In the genomic region with DNA sequence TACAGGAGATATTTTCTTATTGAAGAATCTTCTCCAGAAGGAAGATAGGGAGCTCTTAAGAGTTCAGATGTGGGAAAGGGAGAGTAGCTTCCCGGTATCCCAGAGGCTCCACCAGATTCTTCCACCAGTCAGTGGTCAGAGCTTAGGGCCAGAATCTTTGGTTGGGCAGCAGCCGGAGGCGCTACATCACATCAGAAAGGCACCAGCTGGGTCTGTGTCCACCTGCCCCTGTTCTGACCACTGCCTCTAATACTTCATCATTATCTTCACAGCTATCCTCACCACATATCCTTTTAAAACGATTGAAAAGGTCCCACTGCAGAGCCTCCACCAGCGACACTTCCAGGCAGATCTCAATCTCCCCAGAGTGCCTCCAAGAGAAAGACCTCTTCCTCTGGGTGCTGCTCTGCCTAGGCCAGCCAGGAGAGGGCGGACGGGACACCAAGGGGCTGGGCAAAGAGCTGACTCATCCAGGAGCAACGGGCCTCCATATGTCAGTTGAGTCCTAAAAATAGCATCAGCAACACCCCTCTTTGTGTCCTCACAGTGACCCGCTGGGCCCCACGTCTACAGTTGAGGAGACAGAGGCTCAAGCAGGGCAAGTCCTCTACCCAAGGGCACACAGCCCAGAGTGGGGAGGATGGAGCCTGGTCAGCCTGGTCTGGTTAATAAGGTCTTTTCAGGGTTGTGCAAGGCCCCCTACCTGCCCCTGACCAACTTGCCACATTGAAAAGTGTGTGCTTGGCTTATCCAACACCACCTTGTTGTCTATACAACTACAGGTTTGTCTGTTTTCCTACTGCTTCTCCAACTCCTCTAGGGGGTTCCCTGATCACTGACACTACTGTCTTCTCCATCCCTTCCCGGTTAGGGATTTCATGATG, we compare ENCODE assay signal across 1 cellular context.
TF ChIP-seq lines count a peak whose summit lies in the region.

No MANE protein-coding gene starts in this region.

TF ChIP-seq in K562, 482 proteins besides CTCF, POLR2A, EP300 and RAD21 (continued from another document and continues in another):
- TF ChIP-seq NKRF (IDR thresholded peaks at IDR 0.05; ENCODE audit: borderline replicate concordance) (no peak), ELF2 (CRISPR knock-in tag; IDR thresholded peaks at IDR 0.05) (no peak), JUN (IDR thresholded peaks at IDR 0.05; ENCODE audit: borderline replicate concordance, low read depth, low read length) (peak; percentile 92), JUN (CRISPR knock-in tag; IDR thresholded peaks at IDR 0.05; ENCODE audit: borderline replicate concordance) (no peak), HDGF (IDR thresholded peaks at IDR 0.05) (0 out of 2 replicates have a peak, but pooled peaks have one; percentile 14), SIN3B (IDR thresholded peaks at IDR 0.05; ENCODE audit: low read depth) (no peak), SIX5 (IDR thresholded peaks at IDR 0.05; ENCODE audit: borderline replicate concordance in 1 of 2, insufficient read depth in 1 of 2, low read depth in 1 of 2, low read length in 2 of 2) (no peak), PHF21A (IDR thresholded peaks at IDR 0.05; ENCODE audit: borderline replicate concordance, low read depth) (0 out of 2 replicates have a peak, but pooled peaks have one; percentile 49), MYC (IDR thresholded peaks at IDR 0.05; ENCODE audit: low read depth, low read length) (peak; percentile 74), MYC (CRISPR knock-in tag; IDR thresholded peaks at IDR 0.05; ENCODE audit: borderline replicate concordance, low read depth) (peak; percentile 30; the same call in 1 of the 2 replicates), RNF2 (IDR thresholded peaks at IDR 0.05) (peak; percentile 98), ZNF324 (CRISPR knock-in tag; IDR thresholded peaks at IDR 0.05) (no peak), ZNF217 (CRISPR knock-in tag; IDR thresholded peaks at IDR 0.05) (no peak), ETV6 (IDR thresholded peaks at IDR 0.05; ENCODE audit: borderline replicate concordance in 1 of 2, low read depth in 2 of 2, low read length in 1 of 2) (no peak), ETV6 (CRISPR knock-in tag; IDR thresholded peaks at IDR 0.05; ENCODE audit: borderline replicate concordance) (no peak), PRMT5 (CRISPR knock-in tag; IDR thresholded peaks at IDR 0.05) (no peak), PREB (CRISPR knock-in tag; IDR thresholded peaks at IDR 0.05) (no peak), CREB1 (IDR thresholded peaks at IDR 0.05) (no peak), CREB1 (CRISPR knock-in tag; IDR thresholded peaks at IDR 0.05) (no peak), MAFK (IDR thresholded peaks at IDR 0.05; ENCODE audit: low read length) (peak; percentile 93), LEF1 (IDR thresholded peaks at IDR 0.05) (peak; percentile 93), NFE2L1 (tag; IDR thresholded peaks at IDR 0.05; ENCODE audit: borderline replicate concordance, low read depth) (peak; percentile 73), SMAD1 (IDR thresholded peaks at IDR 0.05; ENCODE audit: low read depth, low read length, partially characterized antibody) (no peak), IRF2 (CRISPR knock-in tag; IDR thresholded peaks at IDR 0.05) (no peak), PYGO2 (tag; IDR thresholded peaks at IDR 0.05) (peak; percentile 27; the same call in 1 of the 2 replicates), TBL1XR1 (IDR thresholded peaks at IDR 0.05; ENCODE audit: low read length in 2 of 2) (peak; percentile 70 to 93; a peak in 3 of 4 replicates), TARDBP (IDR thresholded peaks at IDR 0.05) (peak; percentile 73), RBM34 (IDR thresholded peaks at IDR 0.05; ENCODE audit: borderline replicate concordance, insufficient read depth, low read length) (no peak), CHCHD3 (CRISPR knock-in tag; IDR thresholded peaks at IDR 0.05) (no peak), HDAC1 (IDR thresholded peaks at IDR 0.05) (peak in 1 of 2 experiments; percentile 30; a peak in 2 of 4 replicates), CBFA2T2 (conservative IDR thresholded peaks at IDR 0.05) (no peak), C11orf30 (IDR thresholded peaks at IDR 0.05; ENCODE audit: low read depth) (peak; percentile 98), PHTF2 (CRISPR knock-in tag; IDR thresholded peaks at IDR 0.05) (peak; percentile 62; the same call in 1 of the 2 replicates)
- TF ChIP-seq, protein P1, sequence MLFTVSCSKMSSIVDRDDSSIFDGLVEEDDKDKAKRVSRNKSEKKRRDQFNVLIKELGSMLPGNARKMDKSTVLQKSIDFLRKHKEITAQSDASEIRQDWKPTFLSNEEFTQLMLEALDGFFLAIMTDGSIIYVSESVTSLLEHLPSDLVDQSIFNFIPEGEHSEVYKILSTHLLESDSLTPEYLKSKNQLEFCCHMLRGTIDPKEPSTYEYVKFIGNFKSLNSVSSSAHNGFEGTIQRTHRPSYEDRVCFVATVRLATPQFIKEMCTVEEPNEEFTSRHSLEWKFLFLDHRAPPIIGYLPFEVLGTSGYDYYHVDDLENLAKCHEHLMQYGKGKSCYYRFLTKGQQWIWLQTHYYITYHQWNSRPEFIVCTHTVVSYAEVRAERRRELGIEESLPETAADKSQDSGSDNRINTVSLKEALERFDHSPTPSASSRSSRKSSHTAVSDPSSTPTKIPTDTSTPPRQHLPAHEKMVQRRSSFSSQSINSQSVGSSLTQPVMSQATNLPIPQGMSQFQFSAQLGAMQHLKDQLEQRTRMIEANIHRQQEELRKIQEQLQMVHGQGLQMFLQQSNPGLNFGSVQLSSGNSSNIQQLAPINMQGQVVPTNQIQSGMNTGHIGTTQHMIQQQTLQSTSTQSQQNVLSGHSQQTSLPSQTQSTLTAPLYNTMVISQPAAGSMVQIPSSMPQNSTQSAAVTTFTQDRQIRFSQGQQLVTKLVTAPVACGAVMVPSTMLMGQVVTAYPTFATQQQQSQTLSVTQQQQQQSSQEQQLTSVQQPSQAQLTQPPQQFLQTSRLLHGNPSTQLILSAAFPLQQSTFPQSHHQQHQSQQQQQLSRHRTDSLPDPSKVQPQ (CRISPR knock-in tag; IDR thresholded peaks at IDR 0.05; ENCODE audit: borderline replicate concordance) = no peak
- TF ChIP-seq, protein P2, sequence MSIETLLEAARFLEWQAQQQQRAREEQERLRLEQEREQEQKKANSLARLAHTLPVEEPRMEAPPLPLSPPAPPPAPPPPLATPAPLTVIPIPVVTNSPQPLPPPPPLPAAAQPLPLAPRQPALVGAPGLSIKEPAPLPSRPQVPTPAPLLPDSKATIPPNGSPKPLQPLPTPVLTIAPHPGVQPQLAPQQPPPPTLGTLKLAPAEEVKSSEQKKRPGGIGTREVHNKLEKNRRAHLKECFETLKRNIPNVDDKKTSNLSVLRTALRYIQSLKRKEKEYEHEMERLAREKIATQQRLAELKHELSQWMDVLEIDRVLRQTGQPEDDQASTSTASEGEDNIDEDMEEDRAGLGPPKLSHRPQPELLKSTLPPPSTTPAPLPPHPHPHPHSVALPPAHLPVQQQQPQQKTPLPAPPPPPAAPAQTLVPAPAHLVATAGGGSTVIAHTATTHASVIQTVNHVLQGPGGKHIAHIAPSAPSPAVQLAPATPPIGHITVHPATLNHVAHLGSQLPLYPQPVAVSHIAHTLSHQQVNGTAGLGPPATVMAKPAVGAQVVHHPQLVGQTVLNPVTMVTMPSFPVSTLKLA (conservative IDR thresholded peaks at IDR 0.05) = peak; percentile 53 to 82; a peak in 2 of 4 replicates
- TF ChIP-seq, protein P3, sequence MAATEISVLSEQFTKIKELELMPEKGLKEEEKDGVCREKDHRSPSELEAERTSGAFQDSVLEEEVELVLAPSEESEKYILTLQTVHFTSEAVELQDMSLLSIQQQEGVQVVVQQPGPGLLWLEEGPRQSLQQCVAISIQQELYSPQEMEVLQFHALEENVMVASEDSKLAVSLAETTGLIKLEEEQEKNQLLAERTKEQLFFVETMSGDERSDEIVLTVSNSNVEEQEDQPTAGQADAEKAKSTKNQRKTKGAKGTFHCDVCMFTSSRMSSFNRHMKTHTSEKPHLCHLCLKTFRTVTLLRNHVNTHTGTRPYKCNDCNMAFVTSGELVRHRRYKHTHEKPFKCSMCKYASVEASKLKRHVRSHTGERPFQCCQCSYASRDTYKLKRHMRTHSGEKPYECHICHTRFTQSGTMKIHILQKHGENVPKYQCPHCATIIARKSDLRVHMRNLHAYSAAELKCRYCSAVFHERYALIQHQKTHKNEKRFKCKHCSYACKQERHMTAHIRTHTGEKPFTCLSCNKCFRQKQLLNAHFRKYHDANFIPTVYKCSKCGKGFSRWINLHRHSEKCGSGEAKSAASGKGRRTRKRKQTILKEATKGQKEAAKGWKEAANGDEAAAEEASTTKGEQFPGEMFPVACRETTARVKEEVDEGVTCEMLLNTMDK (IDR thresholded peaks at IDR 0.05; ENCODE audit: borderline replicate concordance, insufficient read depth, low read depth, low read length, poor library complexity, severe bottlenecking) = peak; percentile 61
- TF ChIP-seq, protein P4, sequence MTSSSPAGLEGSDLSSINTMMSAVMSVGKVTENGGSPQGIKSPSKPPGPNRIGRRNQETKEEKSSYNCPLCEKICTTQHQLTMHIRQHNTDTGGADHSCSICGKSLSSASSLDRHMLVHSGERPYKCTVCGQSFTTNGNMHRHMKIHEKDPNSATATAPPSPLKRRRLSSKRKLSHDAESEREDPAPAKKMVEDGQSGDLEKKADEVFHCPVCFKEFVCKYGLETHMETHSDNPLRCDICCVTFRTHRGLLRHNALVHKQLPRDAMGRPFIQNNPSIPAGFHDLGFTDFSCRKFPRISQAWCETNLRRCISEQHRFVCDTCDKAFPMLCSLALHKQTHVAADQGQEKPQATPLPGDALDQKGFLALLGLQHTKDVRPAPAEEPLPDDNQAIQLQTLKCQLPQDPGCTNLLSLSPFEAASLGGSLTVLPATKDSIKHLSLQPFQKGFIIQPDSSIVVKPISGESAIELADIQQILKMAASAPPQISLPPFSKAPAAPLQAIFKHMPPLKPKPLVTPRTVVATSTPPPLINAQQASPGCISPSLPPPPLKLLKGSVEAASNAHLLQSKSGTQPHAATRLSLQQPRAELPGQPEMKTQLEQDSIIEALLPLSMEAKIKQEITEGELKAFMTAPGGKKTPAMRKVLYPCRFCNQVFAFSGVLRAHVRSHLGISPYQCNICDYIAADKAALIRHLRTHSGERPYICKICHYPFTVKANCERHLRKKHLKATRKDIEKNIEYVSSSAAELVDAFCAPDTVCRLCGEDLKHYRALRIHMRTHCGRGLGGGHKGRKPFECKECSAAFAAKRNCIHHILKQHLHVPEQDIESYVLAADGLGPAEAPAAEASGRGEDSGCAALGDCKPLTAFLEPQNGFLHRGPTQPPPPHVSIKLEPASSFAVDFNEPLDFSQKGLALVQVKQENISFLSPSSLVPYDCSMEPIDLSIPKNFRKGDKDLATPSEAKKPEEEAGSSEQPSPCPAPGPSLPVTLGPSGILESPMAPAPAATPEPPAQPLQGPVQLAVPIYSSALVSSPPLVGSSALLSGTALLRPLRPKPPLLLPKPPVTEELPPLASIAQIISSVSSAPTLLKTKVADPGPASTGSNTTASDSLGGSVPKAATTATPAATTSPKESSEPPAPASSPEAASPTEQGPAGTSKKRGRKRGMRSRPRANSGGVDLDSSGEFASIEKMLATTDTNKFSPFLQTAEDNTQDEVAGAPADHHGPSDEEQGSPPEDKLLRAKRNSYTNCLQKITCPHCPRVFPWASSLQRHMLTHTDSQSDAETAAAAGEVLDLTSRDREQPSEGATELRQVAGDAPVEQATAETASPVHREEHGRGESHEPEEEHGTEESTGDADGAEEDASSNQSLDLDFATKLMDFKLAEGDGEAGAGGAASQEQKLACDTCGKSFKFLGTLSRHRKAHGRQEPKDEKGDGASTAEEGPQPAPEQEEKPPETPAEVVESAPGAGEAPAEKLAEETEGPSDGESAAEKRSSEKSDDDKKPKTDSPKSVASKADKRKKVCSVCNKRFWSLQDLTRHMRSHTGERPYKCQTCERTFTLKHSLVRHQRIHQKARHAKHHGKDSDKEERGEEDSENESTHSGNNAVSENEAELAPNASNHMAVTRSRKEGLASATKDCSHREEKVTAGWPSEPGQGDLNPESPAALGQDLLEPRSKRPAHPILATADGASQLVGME (CRISPR knock-in tag; IDR thresholded peaks at IDR 0.05) = peak; percentile 72
- TF ChIP-seq, protein P5, sequence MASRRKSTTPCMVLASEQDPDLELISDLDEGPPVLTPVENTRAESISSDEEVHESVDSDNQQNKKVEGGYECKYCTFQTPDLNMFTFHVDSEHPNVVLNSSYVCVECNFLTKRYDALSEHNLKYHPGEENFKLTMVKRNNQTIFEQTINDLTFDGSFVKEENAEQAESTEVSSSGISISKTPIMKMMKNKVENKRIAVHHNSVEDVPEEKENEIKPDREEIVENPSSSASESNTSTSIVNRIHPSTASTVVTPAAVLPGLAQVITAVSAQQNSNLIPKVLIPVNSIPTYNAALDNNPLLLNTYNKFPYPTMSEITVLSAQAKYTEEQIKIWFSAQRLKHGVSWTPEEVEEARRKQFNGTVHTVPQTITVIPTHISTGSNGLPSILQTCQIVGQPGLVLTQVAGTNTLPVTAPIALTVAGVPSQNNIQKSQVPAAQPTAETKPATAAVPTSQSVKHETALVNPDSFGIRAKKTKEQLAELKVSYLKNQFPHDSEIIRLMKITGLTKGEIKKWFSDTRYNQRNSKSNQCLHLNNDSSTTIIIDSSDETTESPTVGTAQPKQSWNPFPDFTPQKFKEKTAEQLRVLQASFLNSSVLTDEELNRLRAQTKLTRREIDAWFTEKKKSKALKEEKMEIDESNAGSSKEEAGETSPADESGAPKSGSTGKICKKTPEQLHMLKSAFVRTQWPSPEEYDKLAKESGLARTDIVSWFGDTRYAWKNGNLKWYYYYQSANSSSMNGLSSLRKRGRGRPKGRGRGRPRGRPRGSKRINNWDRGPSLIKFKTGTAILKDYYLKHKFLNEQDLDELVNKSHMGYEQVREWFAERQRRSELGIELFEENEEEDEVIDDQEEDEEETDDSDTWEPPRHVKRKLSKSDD (conservative IDR thresholded peaks at IDR 0.05; ENCODE audit: low read length) = 0 out of 2 replicates have a peak, but pooled peaks have one; percentile 52
